Comparison of ENCODE assay signal across 8 cellular contexts in genomic region chr1:19644422-19644760, GRCh38. TPM values are rescaled to one million over a fixed set of nuclear protein-coding genes. Genes with fewer than 3 reads are reported as not detected.
DNase-seq lines count a peak whose midpoint lies in the region; ATAC-seq, FAIRE-seq and TF ChIP-seq lines count a peak whose summit lies in the region.

No MANE protein-coding gene starts in this region.

- no peak overlapping the region for H4K91ac ChIP-seq in IMR-90 (ENCODE audit: insufficient read depth, low read depth, low read length)
- H4K91ac ChIP-seq in H1 (replicated peaks; ENCODE audit: insufficient read length, low read length), result no peak overlapping the region

- CTCF ChIA-PET in IMR-90 (lab: Yijun Ruan, JAX) (interaction anchor here (1.1 kb wide), 1 partner anchor 10 kb away, joined by 4 read pairs; no protein-coding TSS in a partner anchor), H1 (lab: Charles Lee; ENCODE audit: partially characterized antibody) (interaction anchor here (2.3 to 3.0 kb wide), 2 partner anchors 18 to 301 kb away, joined by 8 read pairs; no protein-coding TSS in a partner anchor)

- H3F3A ChIP-seq in neural progenitor cell (ENCODE audit: low read depth), result peaks cover 51% of the 10 kb centered on the region

- peaks cover 29% of the 10 kb centered on the region for H3K4me1 Mint-ChIP-seq in neural progenitor cell
- H3K4me1 Mint-ChIP-seq in activated T-helper 1 cell treated with anti-CD3 and anti-CD28 coated beads, Interleukin-12 subunit alpha, Interleukin-12 subunit beta, Interleukin-2, Interleukin-4 antibody, amounts not matched to agents 30 ng/mL and 10 ng/mL and 1 ng/mL, durations not matched to agents 14 hours and 24 hours and 36 hours (ENCODE audit: low read depth), result peaks cover 33% of the 10 kb centered on the region

- no peaks in the 10 kb centered on the region for H3K36me3 Mint-ChIP-seq in neural progenitor cell
- no peaks in the 10 kb centered on the region for H3K36me3 Mint-ChIP-seq in activated T-helper 1 cell treated with anti-CD3 and anti-CD28 coated beads, Interleukin-12 subunit alpha, Interleukin-12 subunit beta, Interleukin-2, Interleukin-4 antibody, amounts not matched to agents 30 ng/mL and 10 ng/mL and 1 ng/mL, durations not matched to agents 14 hours and 24 hours and 36 hours (ENCODE audit: low read depth)

- H2AK9ac ChIP-seq in IMR-90 (replicated peaks; ENCODE audit: low read depth, low read length, poor library complexity), result peak overlapping the region; percentile 89

- WGBS in IMR-90 (ENCODE audit: extremely low coverage in 2 of 2, insufficient read length in 1 of 2), 2 experiments, result 1% methylated on average over 16 of the region's 56 CpGs; no CpG with 5 or more reads in 1 of the 2 experiments
- 4% methylated on average over 24 of the region's 56 CpGs; no CpG with 5 or more reads in 1 of the 2 experiments for WGBS in H1 (ENCODE audit: extremely low coverage in 1 of 2, insufficient coverage in 1 of 2, insufficient read length in 1 of 2, insufficient replicate concordance in 2 of 2, low coverage in 1 of 2, low lambda C conversion rate in 2 of 2, missing lambda C conversion rate in 1 of 2), 2 experiments

- H3K27me3 ChIP-seq in IMR-90 (ENCODE audit: control insufficient read depth, insufficient read depth, low read length) (no peaks in the 10 kb centered on the region), H1 (replicated peaks in 1 of 4; ENCODE audit: control insufficient read depth in 3 of 4, extremely low read depth in 1 of 4, insufficient read depth in 3 of 4, low read length in 3 of 4) (peaks cover 24 to 50% (median 35%) of the 10 kb centered on the region in 4 experiments), neural progenitor cell (peaks cover 69% of the 10 kb centered on the region)

- H2BK12ac ChIP-seq in H1 (ENCODE audit: low read depth, low read length), result no peak overlapping the region

- FAIRE-seq in H1 (lab: Jason Lieb, UNC), result no peak

- H3K23me2 ChIP-seq in H1 (ENCODE audit: low read depth, low read length), result peaks cover 10% of the 10 kb centered on the region; the same call in 1 of the 2 replicates

- ATAC-seq in IMR-90 (ENCODE audit: low read depth), result peak; percentile 44

- H3K9me3 Mint-ChIP-seq in neural progenitor cell, result no peaks in the 10 kb centered on the region
- H3K9me3 Mint-ChIP-seq in activated T-helper 1 cell treated with anti-CD3 and anti-CD28 coated beads, Interleukin-12 subunit alpha, Interleukin-12 subunit beta, Interleukin-2, Interleukin-4 antibody, amounts not matched to agents 30 ng/mL and 10 ng/mL and 1 ng/mL, durations not matched to agents 14 hours and 24 hours and 36 hours, result no peaks in the 10 kb centered on the region

- H3K9ac ChIP-seq in IMR-90 (ENCODE audit: low read depth, low read length) (peak overlapping the region; percentile 96), H1 (replicated peaks in 1 of 4; ENCODE audit: extremely low read depth in 1 of 4, low read depth in 3 of 4, low read length in 3 of 4) (0 out of 7 replicates have a peak overlapping the region, but pooled peaks of 1 of the 4 experiments have one; percentile 13), neural progenitor cell (no peak overlapping the region)

- BruUV-seq in IMR-90 (replicated peaks; lab: Mats Ljungman, UMichigan), result no TSS peak

- H3K27ac Mint-ChIP-seq in neural progenitor cell, result no peak overlapping the region
- H3K27ac Mint-ChIP-seq in activated T-helper 1 cell treated with anti-CD3 and anti-CD28 coated beads, Interleukin-12 subunit alpha, Interleukin-12 subunit beta, Interleukin-2, Interleukin-4 antibody, amounts not matched to agents 30 ng/mL and 10 ng/mL and 1 ng/mL, durations not matched to agents 14 hours and 24 hours and 36 hours, result no peak overlapping the region

- no peak overlapping the region for H3K4me3 Mint-ChIP-seq in neural progenitor cell
- H3K4me3 Mint-ChIP-seq in activated T-helper 1 cell treated with anti-CD3 and anti-CD28 coated beads, Interleukin-12 subunit alpha, Interleukin-12 subunit beta, Interleukin-2, Interleukin-4 antibody, amounts not matched to agents 30 ng/mL and 10 ng/mL and 1 ng/mL, durations not matched to agents 14 hours and 24 hours and 36 hours, result no peak overlapping the region

- intact Hi-C loops in IMR-90 (cut with micrococcal nuclease), result loop anchor here (2.0 kb wide), 4 partner anchors 48 to 246 kb away; partner anchors contain the start of gene CAPZB
- intact Hi-C loops in activated T-helper 1 cell treated with anti-CD3 and anti-CD28 coated beads, Interleukin-12 subunit alpha, Interleukin-12 subunit beta, Interleukin-2, Interleukin-4 antibody, amounts not matched to agents 30 ng/mL and 10 ng/mL and 1 ng/mL, durations not matched to agents 14 hours and 24 hours and 36 hours (cut with micrococcal nuclease), result loop anchor here (1.0 to 5.0 kb wide), 6 partner anchors 9 to 392 kb away; partner anchors contain the start of genes EMC1 and MRTO4

- TF ChIP-seq CTCF in IMR-90 (conservative IDR thresholded peaks at IDR 0.05; ENCODE audit: low read depth, low read length), result no peak
- TF ChIP-seq CTCF in H1 (IDR thresholded peaks at IDR 0.05; ENCODE audit: control extremely low read depth in 1 of 3, insufficient read depth in 1 of 3, low read depth in 1 of 3, low read length in 3 of 3), result no peak
- no peak for TF ChIP-seq CTCF in neural progenitor cell (IDR thresholded peaks at IDR 0.05)

- H3K4me2 ChIP-seq in IMR-90 (ENCODE audit: low read depth, low read length) (peak overlapping the region; percentile 93), H1 (ENCODE audit: insufficient read depth in 1 of 2, low read depth in 2 of 2, low read length in 2 of 2) (peak overlapping the region; percentile 91 to 96), neural progenitor cell (peak overlapping the region; percentile 95)

- peak overlapping the region; percentile 71 for H3K27ac ChIP-seq in IMR-90 (ENCODE audit: insufficient read depth, low read length)
- H3K27ac ChIP-seq in H1 (ENCODE audit: low read depth, low read length), result no peak overlapping the region
- no peak overlapping the region for H3K27ac ChIP-seq in neural progenitor cell

- H4K8ac ChIP-seq in IMR-90 (ENCODE audit: low read depth in 2 of 2, low read length in 2 of 2) (peak overlapping the region in 1 of 2 experiments; percentile 41; a peak in 1 of 4 replicates), H1 (ENCODE audit: extremely low read depth, insufficient read depth, low read length) (peak overlapping the region; percentile 22)

- no peak overlapping the region for H2AK5ac ChIP-seq in IMR-90 (ENCODE audit: low read depth, low read length)
- no peak overlapping the region for H2AK5ac ChIP-seq in H1 (ENCODE audit: low read depth, low read length)

- H3K56ac ChIP-seq in IMR-90 (ENCODE audit: extremely low read depth, insufficient read depth, low read length) (no peak overlapping the region), H1 (replicated peaks; ENCODE audit: insufficient read length, low read depth, low read length) (no peak overlapping the region)

- H3K4me3 ChIP-seq in IMR-90 (ENCODE audit: insufficient read depth, low read depth, low read length) (peak overlapping the region; percentile 72), H1 (ENCODE audit: extremely low read depth in 1 of 4, insufficient read depth in 2 of 4, low read depth in 3 of 4, low read length in 4 of 4) (peak overlapping the region; percentile 58 to 77 (median 66)), neural progenitor cell (peak overlapping the region; percentile 62)

- no peak overlapping the region for H3K23ac ChIP-seq in IMR-90 (ENCODE audit: low read depth, low read length)
- H3K23ac ChIP-seq in H1 (ENCODE audit: insufficient read length), result no peak overlapping the region

- H2BK5ac ChIP-seq in IMR-90 (ENCODE audit: low read depth, low read length, poor library complexity, severe bottlenecking) (no peak overlapping the region), H1 (ENCODE audit: low read depth, low read length) (no peak overlapping the region)

- H3K14ac ChIP-seq in IMR-90 (replicated peaks; ENCODE audit: low read depth, low read length), result no peak overlapping the region
- no peak overlapping the region for H3K14ac ChIP-seq in H1 (ENCODE audit: insufficient read length)

- DNase-seq in COLO668 (lab: John Stamatoyannopoulos, UW; ENCODE audit: unreplicated experiment), result peak; percentile 80
- DNase-seq in IMR-90, result no peak
- no peak for DNase-seq in H1 (ENCODE audit: low read depth in 1 of 2, low spot score in 2 of 2)
- peak; percentile 53 for DNase-seq in neural progenitor cell (ENCODE audit: low spot score)
- DNase-seq in occipital lobe (lab: John Stamatoyannopoulos, UW), result no peak
- DNase-seq in activated T-helper 1 cell treated with anti-CD3 and anti-CD28 coated beads, Interleukin-12 subunit alpha, Interleukin-12 subunit beta, Interleukin-2, Interleukin-4 antibody, amounts not matched to agents 30 ng/mL and 10 ng/mL and 1 ng/mL, durations not matched to agents 14 hours and 24 hours and 36 hours (ENCODE audit: low spot score), result no peak
- DNase-seq in activated CD4-positive, CD25-positive, alpha-beta regulatory T cell treated with anti-CD3 and anti-CD28 coated beads, Interleukin-2, amount 50 U/mL, for 72 hours, result no peak
- DNase-seq in OCI-M1 (lab: John Stamatoyannopoulos, UW), result no peak

- no peak overlapping the region for H2BK15ac ChIP-seq in IMR-90 (ENCODE audit: low read depth, low read length)
- no peak overlapping the region for H2BK15ac ChIP-seq in H1 (ENCODE audit: low read length)

- H3K9me3 ChIP-seq in IMR-90 (ENCODE audit: control insufficient read depth, insufficient read depth, low read length) (no peaks in the 10 kb centered on the region), H1 (ENCODE audit: insufficient read depth in 2 of 2, low read depth in 1 of 2, low read length in 1 of 2) (no peaks in the 10 kb centered on the region), neural progenitor cell (ENCODE audit: low read depth) (no peaks in the 10 kb centered on the region)

- H3K36me3 ChIP-seq in IMR-90 (ENCODE audit: control insufficient read depth, insufficient read depth, low read length) (peaks cover 2% of the 10 kb centered on the region; the same call in 1 of the 2 replicates), H1 (ENCODE audit: control insufficient read depth in 2 of 4, insufficient read depth in 4 of 4, low read length in 3 of 4) (no peaks in the 10 kb centered on the region), neural progenitor cell (no peaks in the 10 kb centered on the region)

- H3K79me2 ChIP-seq in H1 (ENCODE audit: control insufficient read depth in 1 of 2, insufficient read depth in 2 of 2, low read length in 2 of 2) (no peaks in the 10 kb centered on the region), neural progenitor cell (ENCODE audit: low read depth) (no peaks in the 10 kb centered on the region)

- H2BK120ac ChIP-seq in IMR-90 (ENCODE audit: low read depth, low read length) (no peak overlapping the region), H1 (replicated peaks; ENCODE audit: low read depth, low read length) (no peak overlapping the region)

- H2AFZ ChIP-seq in IMR-90 (replicated peaks; ENCODE audit: low read length, poor library complexity) (peak overlapping the region; percentile 96), H1 (ENCODE audit: low read length) (no peak overlapping the region), neural progenitor cell (replicated peaks) (peak overlapping the region; percentile 73)

- H4K5ac ChIP-seq in IMR-90 (ENCODE audit: low read depth, low read length) (peak overlapping the region; percentile 5; the same call in 1 of the 2 replicates), H1 (ENCODE audit: insufficient read length, low read depth, low read length) (no peak overlapping the region)

- H3K79me1 ChIP-seq in IMR-90 (ENCODE audit: low read depth in 1 of 2, low read length in 2 of 2) (peaks cover 0 to 37% of the 10 kb centered on the region in 2 experiments; a peak in 2 of 4 replicates), H1 (ENCODE audit: low read depth, low read length) (no peaks in the 10 kb centered on the region)

- H3K18ac ChIP-seq in IMR-90 (ENCODE audit: low read depth, low read length), result no peak overlapping the region; the same call in 1 of the 2 replicates
- 0 out of 2 replicates have a peak overlapping the region, but pooled peaks have one; percentile 48 for H3K18ac ChIP-seq in H1 (ENCODE audit: extremely low read depth, low read length)

- POLR2A ChIA-PET in IMR-90 (lab: Charles Lee; ENCODE audit: unreplicated experiment) (no interaction called here), H1 (lab: Charles Lee; ENCODE audit: partially characterized antibody) (interaction anchor here (1.5 to 2.4 kb wide), 3 partner anchors 13 to 393 kb away, joined by 4 to 9 read pairs (median 7); partner anchors contain the start of genes EMC1 and MRTO4)

- H3K9me1 ChIP-seq in IMR-90 (ENCODE audit: insufficient read depth, low read length), result peaks cover 7% of the 10 kb centered on the region

- H4K20me1 ChIP-seq in IMR-90 (ENCODE audit: insufficient read depth, low read length) (peaks cover 28% of the 10 kb centered on the region), H1 (replicated peaks in 1 of 2; ENCODE audit: control insufficient read depth in 1 of 2, insufficient read depth in 2 of 2, low read length in 2 of 2) (peaks cover 0 to 7% of the 10 kb centered on the region in 2 experiments), neural progenitor cell (ENCODE audit: low read depth) (peaks cover 10% of the 10 kb centered on the region)

- H2BK20ac ChIP-seq in IMR-90 (ENCODE audit: low read depth, low read length) (no peak overlapping the region), H1 (ENCODE audit: low read length) (no peak overlapping the region)

- peaks cover 31% of the 10 kb centered on the region for H3K27me3 Mint-ChIP-seq in neural progenitor cell (ENCODE audit: insufficient read depth, low read depth)
- peaks cover 24% of the 10 kb centered on the region for H3K27me3 Mint-ChIP-seq in activated T-helper 1 cell treated with anti-CD3 and anti-CD28 coated beads, Interleukin-12 subunit alpha, Interleukin-12 subunit beta, Interleukin-2, Interleukin-4 antibody, amounts not matched to agents 30 ng/mL and 10 ng/mL and 1 ng/mL, durations not matched to agents 14 hours and 24 hours and 36 hours (ENCODE audit: insufficient read depth)

- TF ChIP-seq POLR2A in IMR-90 (IDR thresholded peaks at IDR 0.05; ENCODE audit: low read depth, low read length) (no peak), H1 (IDR thresholded peaks at IDR 0.05; ENCODE audit: control extremely low read depth in 1 of 2, low read depth in 2 of 2, low read length in 2 of 2) (no peak)

- in situ Hi-C loops in IMR-90 (cut with MboI; ENCODE audit: low sequenced_read_pairs), result loop anchor here (10.0 kb wide), 1 partner anchor 160 kb away; the partner anchor contains the start of gene CAPZB

- H3K4ac ChIP-seq in IMR-90 (ENCODE audit: low read depth, low read length) (no peak overlapping the region), H1 (replicated peaks; ENCODE audit: insufficient read length, low read depth, low read length) (no peak overlapping the region)

- TF ChIP-seq EP300 in H1 (IDR thresholded peaks at IDR 0.05; ENCODE audit: borderline replicate concordance in 1 of 2, low read depth in 2 of 2, low read length in 2 of 2), result no peak

- H3K4me1 ChIP-seq in IMR-90 (ENCODE audit: control insufficient read depth, insufficient read depth, low read length), result peaks cover 22% of the 10 kb centered on the region; the same call in 1 of the 2 replicates
- peaks cover 5 to 17% (median 12%) of the 10 kb centered on the region in 4 experiments for H3K4me1 ChIP-seq in H1 (replicated peaks in 1 of 4; ENCODE audit: control insufficient read depth in 3 of 4, insufficient read depth in 4 of 4, low read length in 3 of 4)
- peaks cover 32% of the 10 kb centered on the region for H3K4me1 ChIP-seq in neural progenitor cell

- dilution Hi-C loops in IMR-90 (cut with HindIII; ENCODE audit: low sequenced_read_pairs, unreplicated experiment), result no loop called here

- TF ChIP-seq RAD21 in IMR-90 (IDR thresholded peaks at IDR 0.05; ENCODE audit: low read length) (no peak), H1 (IDR thresholded peaks at IDR 0.05 in 1 of 2, conservative IDR thresholded peaks at IDR 0.05 in 1 of 2; ENCODE audit: low read depth in 2 of 2, low read length in 2 of 2) (no peak)

RNA-seq across cellular contexts. Expression of gene NBL1, which starts 0.3 kb away (rescaled TPM):
- 12.5 and 14.0 TPM in 2 replicates for total RNA-seq in IMR-90 (2012; rRNA removed)
- polyA plus RNA-seq in IMR-90 (2012; rRNA removed), result 54.2 and 62.7 TPM in 2 replicates
- polyA plus RNA-seq in IMR-90 (2012; cell fraction: cytosol; rRNA removed), result 30.4 and 44.0 TPM in 2 replicates
- 13.3 and 30.2 TPM in 2 replicates for polyA plus RNA-seq in IMR-90 (2012; cell fraction: nucleus; rRNA removed; ENCODE audit: low replicate concordance)
- 9.7 and 10.4 TPM in 2 replicates for total RNA-seq in H1 (2021; fragmentation: NEBNext Ultra II Directional; extraction: Animal tissue kit (Norgen Biotek cat#: 25700))
- 8.7 and 10.8 TPM in 2 replicates for polyA plus RNA-seq in H1 (2011; rRNA removed)
- polyA plus RNA-seq in H1 (2011; cell fraction: cytosol; rRNA removed), result 10.4 TPM
- 11.9 TPM for polyA plus RNA-seq in H1 (2011; cell fraction: nucleus; rRNA removed)
- polyA plus RNA-seq in H1 (2012, experiment 1 of 2), result 5.2 to 10.1 TPM (median 8.0 TPM) in 4 replicates
- 6.4 TPM for polyA plus RNA-seq in H1 (2012, experiment 2 of 2)
- polyA plus RNA-seq in H1 (2013, experiment 1 of 2), result 5.8 TPM
- polyA plus RNA-seq in H1 (2013, experiment 2 of 2), result 6.8 TPM
- polyA minus RNA-seq in H1 (2011; rRNA and poly(A)+ RNA removed), result 7.4 and 9.7 TPM in 2 replicates
- 7.9 TPM for polyA minus RNA-seq in H1 (2011; cell fraction: cytosol; rRNA and poly(A)+ RNA removed)
- polyA minus RNA-seq in H1 (2011; cell fraction: nucleus; rRNA and poly(A)+ RNA removed), result 6.3 TPM
- total RNA-seq in neural progenitor cell (ENCODE audit: low replicate concordance), result 2.4 and 7.7 TPM in 2 replicates
- total RNA-seq in occipital lobe, result 29.2 TPM
- 53.0 and 55.5 TPM in 2 replicates for total RNA-seq in activated T-helper 1 cell treated with anti-CD3 and anti-CD28 coated beads, Interleukin-12 subunit alpha, Interleukin-12 subunit beta, Interleukin-2, Interleukin-4 antibody, amounts not matched to agents 30 ng/mL and 10 ng/mL and 1 ng/mL, durations not matched to agents 14 hours and 24 hours and 36 hours

RNA-seq across cellular contexts. Expression of gene HTR6, which starts 20.3 kb away (rescaled TPM):
- total RNA-seq in IMR-90 (2012; rRNA removed) (not detected in 2 replicates), neural progenitor cell (ENCODE audit: low replicate concordance) (0.25 TPM in 1 of 2 replicates, not detected in the other), occipital lobe (0.16 TPM)
- polyA plus RNA-seq in IMR-90 (2012; rRNA removed) (not detected in 2 replicates), H1 (2011; rRNA removed) (0.95 and 1.4 TPM in 2 replicates)
- polyA plus RNA-seq in IMR-90 (2012; cell fraction: cytosol; rRNA removed), result not detected in 2 replicates
- polyA plus RNA-seq in IMR-90 (2012; cell fraction: nucleus; rRNA removed; ENCODE audit: low replicate concordance), result 0.08 TPM in 1 of 2 replicates, not detected in the other
- total RNA-seq in H1 (2021; fragmentation: NEBNext Ultra II Directional; extraction: Animal tissue kit (Norgen Biotek cat#: 25700)), result 0.69 and 0.76 TPM in 2 replicates
- polyA plus RNA-seq in H1 (2011; cell fraction: cytosol; rRNA removed), result 0.44 TPM
- 0.93 TPM for polyA plus RNA-seq in H1 (2011; cell fraction: nucleus; rRNA removed)
- polyA plus RNA-seq in H1 (2012, experiment 1 of 2), result 0.29 to 1.0 TPM (median 0.73 TPM) in 4 replicates
- polyA plus RNA-seq in H1 (2012, experiment 2 of 2), result 0.64 TPM
- polyA plus RNA-seq in H1 (2013, experiment 1 of 2), result 1.4 TPM
- 1.1 TPM for polyA plus RNA-seq in H1 (2013, experiment 2 of 2)
- polyA minus RNA-seq in H1 (2011; rRNA and poly(A)+ RNA removed), result 0.22 and 0.24 TPM in 2 replicates
- polyA minus RNA-seq in H1 (2011; cell fraction: cytosol; rRNA and poly(A)+ RNA removed), result 1.7 TPM
- polyA minus RNA-seq in H1 (2011; cell fraction: nucleus; rRNA and poly(A)+ RNA removed), result 1.1 TPM
- not detected in 2 replicates for total RNA-seq in activated T-helper 1 cell treated with anti-CD3 and anti-CD28 coated beads, Interleukin-12 subunit alpha, Interleukin-12 subunit beta, Interleukin-2, Interleukin-4 antibody, amounts not matched to agents 30 ng/mL and 10 ng/mL and 1 ng/mL, durations not matched to agents 14 hours and 24 hours and 36 hours

Comparison
In these comparisons a context has a peak if more than half of its experiments do, and no peak if none do; other contexts are left out.
1. DNase-seq: peak in COLO668 (single experiment) and neural progenitor cell (single experiment); none in IMR-90 (single experiment), H1 (0 of 2), occipital lobe (single experiment), activated T-helper 1 cell treated with anti-CD3 and anti-CD28 coated beads, Interleukin-12 subunit alpha, Interleukin-12 subunit beta, Interleukin-2, Interleukin-4 antibody, amounts not matched to agents 30 ng/mL and 10 ng/mL and 1 ng/mL, durations not matched to agents 14 hours and 24 hours and 36 hours (single experiment), activated CD4-positive, CD25-positive, alpha-beta regulatory T cell treated with anti-CD3 and anti-CD28 coated beads, Interleukin-2, amount 50 U/mL, for 72 hours (single experiment) and OCI-M1 (single experiment).
2. Peak in every context shown above with its lines, with median percentiles within 50 percentile points of each other: H3K4me2 ChIP-seq and H3K4me3 ChIP-seq.